Comparison of ENCODE assay signal across 28 cellular contexts in genomic region chr16:59249049-59249448, GRCh38.
DNase-seq lines count a peak whose midpoint lies in the region; ATAC-seq and TF ChIP-seq lines count a peak whose summit lies in the region.
"Had no signal": no experiment of that assay in that cellular context is flagged by ENCODE, and none has a peak within 500 bp of the region (broad histone marks: within the 10 kb centered on the region; RNA-seq: fewer than 3 reads in every experiment).

No MANE protein-coding gene starts in this region.

- intact Hi-C loops in right lobe of liver (cut with DNase I): no loop called here

- H3K9me3 ChIP-seq in right lobe of liver: no peaks in the 10 kb centered on the region
- H3K9me3 ChIP-seq: body of pancreas, esophagus muscularis mucosa, gastrocnemius medialis, testis, vagina had no signal

- no peak for TF ChIP-seq POLR2A in right lobe of liver (IDR thresholded peaks at IDR 0.05)

- ATAC-seq in right lobe of liver (peak; percentile 32 to 99 (median 72)), HG02938 (IDR thresholded peaks at IDR 0.05; ENCODE audit: unreplicated experiment) (no peak), HG02763 (IDR thresholded peaks at IDR 0.05; ENCODE audit: unreplicated experiment) (no peak), foreskin keratinocyte (no peak)
- ATAC-seq: activated CD8-positive, alpha-beta T cell treated with anti-CD3 and anti-CD28 coated beads, Interleukin-2, amount 10 ng/mL, durations not matched to agents 7 days and 5 days; body of pancreas; gastrocnemius medialis; stimulated activated naive B cell treated with anti-CD40 and anti-IgM and Interleukin-4, amounts not matched to agents 10 μg/mL and 1 μg/mL and 100 μg/mL, for 72 hours had no signal

- WGBS in right lobe of liver (ENCODE audit: insufficient coverage, low coverage, low lambda C conversion rate, missing lambda C conversion rate): 39% methylated on average over 3 of the region's 5 CpGs

- TF ChIP-seq CTCF in epithelial cell of proximal tubule (conservative IDR thresholded peaks at IDR 0.05; ENCODE audit: low read depth, low read length): peak; percentile 14
- peak in 3 of 4 donors; percentile 18 to 51 (median 31) for TF ChIP-seq CTCF in right lobe of liver (IDR thresholded peaks at IDR 0.05)
- no peak for TF ChIP-seq CTCF in foreskin keratinocyte (conservative IDR thresholded peaks at IDR 0.05)

- H3K27me3 ChIP-seq in right lobe of liver (no peaks in the 10 kb centered on the region), foreskin keratinocyte (no peaks in the 10 kb centered on the region)
- H3K27me3 ChIP-seq: BLaER1 treated with 17β-estradiol and CSF1 and Interleukin-3, amounts not matched to agents 10 nM and 100 nM; body of pancreas; esophagus muscularis mucosa; gastrocnemius medialis; spleen; testis; vagina had no signal

- no peaks in the 10 kb centered on the region for H3K36me3 ChIP-seq in right lobe of liver
- H3K36me3 ChIP-seq: BLaER1 treated with 17β-estradiol and CSF1 and Interleukin-3, amounts not matched to agents 10 nM and 100 nM; esophagus muscularis mucosa; gastrocnemius medialis; spleen; vagina had no signal

- DNase-seq in ELF-1 (ENCODE audit: low read depth, low spot score) (peak; percentile 53), RPMI8226 (peak; percentile 9), epithelial cell of proximal tubule (ENCODE audit: low read depth) (no peak), right lobe of liver (peak in 2 of 3 donors; percentile 47 to 59), globus pallidus (ENCODE audit: low spot score) (no peak), foreskin keratinocyte (no peak)
- DNase-seq: activated CD8-positive, alpha-beta T cell treated with anti-CD3 and anti-CD28 coated beads, Interleukin-2, amount 10 ng/mL, durations not matched to agents 7 days and 5 days; activated gamma-delta T cell treated with Interleukin-2 at 50 U/mL for 16 hours; body of pancreas; Calu3; cerebellar nuclear complex; effector CD8-positive, alpha-beta T cell; gastrocnemius medialis; naive B cell; NCI-H1048; NCI-H2081; NCI-H446; nucleus accumbens; spleen; stimulated activated CD4-positive, alpha-beta T cell treated with anti-CD3 and anti-CD28 coated beads, Interleukin-4, amount 100 ng/mL, for 1 hour; stimulated activated naive B cell treated with anti-CD40 and anti-IgM and Interleukin-4, amounts not matched to agents 10 μg/mL and 1 μg/mL and 100 μg/mL, for 72 hours; testis had no signal

- no peak overlapping the region for H3K4me3 ChIP-seq in epithelial cell of proximal tubule (ENCODE audit: low read depth, low read length)
- H3K4me3 ChIP-seq in right lobe of liver: no peak overlapping the region
- H3K4me3 ChIP-seq: BLaER1 treated with 17β-estradiol and CSF1 and Interleukin-3, amounts not matched to agents 10 nM and 100 nM; body of pancreas; esophagus muscularis mucosa; gastrocnemius medialis; spleen; testis; vagina had no signal

- H3K4me1 ChIP-seq in right lobe of liver: no peaks in the 10 kb centered on the region
- H3K4me1 ChIP-seq in foreskin keratinocyte: no peaks in the 10 kb centered on the region
- H3K4me1 ChIP-seq: body of pancreas, esophagus muscularis mucosa, gastrocnemius medialis, spleen, testis, vagina had no signal

- H3K27ac ChIP-seq in right lobe of liver (no peak overlapping the region), foreskin keratinocyte (no peak overlapping the region)
- H3K27ac ChIP-seq: BLaER1 treated with 17β-estradiol and CSF1 and Interleukin-3, amounts not matched to agents 10 nM and 100 nM; body of pancreas; esophagus muscularis mucosa; gastrocnemius medialis; HL-60; spleen; testis; vagina had no signal

Comparison
In these comparisons a context has a peak if more than half of its experiments do, and no peak if none do; other contexts are left out.
1. DNase-seq: peak in ELF-1 (single experiment), RPMI8226 (single experiment) and right lobe of liver (2 of 3); none in epithelial cell of proximal tubule (single experiment), globus pallidus (single experiment) and foreskin keratinocyte (0 of 2).
2. ATAC-seq: peak in right lobe of liver (4 of 4); none in HG02938 (single experiment), HG02763 (single experiment) and foreskin keratinocyte (single experiment).